Comparison of ENCODE assay signal across 8 cellular contexts in genomic region chr2:85353876-85354285, GRCh38. TPM values are rescaled to one million over a fixed set of nuclear protein-coding genes. Genes with fewer than 3 reads are reported as not detected.
DNase-seq lines count a peak whose midpoint lies in the region; ATAC-seq, FAIRE-seq and TF ChIP-seq lines count a peak whose summit lies in the region.

No MANE protein-coding gene starts in this region.

- FAIRE-seq in astrocyte (lab: Jason Lieb, UNC) = no peak
- FAIRE-seq in frontal cortex (lab: Jason Lieb, UNC) = no peak

- H3K4me1 Mint-ChIP-seq in astrocyte (ENCODE audit: low read depth, unreplicated experiment) = peaks cover 11% of the 10 kb centered on the region

- peak overlapping the region; percentile 68 to 93 (median 81) for H3K4me3 ChIP-seq in BLaER1 treated with 17β-estradiol and CSF1 and Interleukin-3, amounts not matched to agents 10 nM and 100 nM
- H3K4me3 ChIP-seq in astrocyte (ENCODE audit: insufficient read depth, low read depth, low read length) (peak overlapping the region; percentile 97), iPS DF 6.9 (ENCODE audit: low read length) (peak overlapping the region; percentile 54; the same call in 1 of the 2 replicates), skeletal muscle cell (ENCODE audit: low read depth, low read length) (peak overlapping the region; percentile 74)

- TF ChIP-seq CTCF in astrocyte (IDR thresholded peaks at IDR 0.05; ENCODE audit: insufficient read depth, low read depth, low read length) = no peak

- H3K9me3 ChIP-seq in BLaER1 treated with 17β-estradiol and CSF1 and Interleukin-3, amounts not matched to agents 10 nM and 100 nM (replicated peaks in 1 of 11) = no peaks in the 10 kb centered on the region
- H3K9me3 ChIP-seq in astrocyte (ENCODE audit: insufficient read depth, low read depth, low read length) = no peaks in the 10 kb centered on the region
- H3K9me3 ChIP-seq in iPS DF 6.9 (ENCODE audit: control insufficient read depth, insufficient read depth, low read length) = no peaks in the 10 kb centered on the region

- ATAC-seq in GM21526 (IDR thresholded peaks at IDR 0.05; ENCODE audit: low FRiP score, unreplicated experiment) = peak; percentile 3

- no peaks in the 10 kb centered on the region for H3K27me3 ChIP-seq in BLaER1 treated with 17β-estradiol and CSF1 and Interleukin-3, amounts not matched to agents 10 nM and 100 nM
- H3K27me3 ChIP-seq in astrocyte (ENCODE audit: insufficient read depth, low read length) (no peaks in the 10 kb centered on the region), iPS DF 6.9 (ENCODE audit: control insufficient read depth, insufficient read depth, low read length) (no peaks in the 10 kb centered on the region)

- peak overlapping the region; percentile 85 to 98 (median 93) for H3K4me2 ChIP-seq in BLaER1 treated with 17β-estradiol and CSF1 and Interleukin-3, amounts not matched to agents 10 nM and 100 nM
- H3K4me2 ChIP-seq in astrocyte (ENCODE audit: low read length) = peak overlapping the region; percentile 98

- peaks cover 37% of the 10 kb centered on the region for H3K79me2 ChIP-seq in astrocyte (ENCODE audit: insufficient read depth, low read length)

- peak overlapping the region; percentile 85 to 97 (median 91) for H3K9ac ChIP-seq in BLaER1 treated with 17β-estradiol and CSF1 and Interleukin-3, amounts not matched to agents 10 nM and 100 nM
- H3K9ac ChIP-seq in astrocyte (ENCODE audit: low read length) = peak overlapping the region; percentile 97

- no CpG with 5 or more reads among the region's 16 CpGs for WGBS in iPS DF 6.9 (ENCODE audit: insufficient coverage, insufficient read length)

- H4K20me1 ChIP-seq in BLaER1 treated with 17β-estradiol and CSF1 and Interleukin-3, amounts not matched to agents 10 nM and 100 nM = no peaks in the 10 kb centered on the region; a peak in 2 of 22 replicates
- H4K20me1 ChIP-seq in astrocyte (ENCODE audit: insufficient read depth, low read length) = peaks cover 16% of the 10 kb centered on the region

- DNase-seq in MV-4-11 (lab: John Stamatoyannopoulos, UW) (peak; percentile 18), astrocyte (ENCODE audit: low read depth) (peak; percentile 7), iPS DF 6.9 (ENCODE audit: low read depth, low spot score) (no peak), skeletal muscle cell (ENCODE audit: low read depth) (no peak), NCI-H1048 (lab: John Stamatoyannopoulos, UW) (no peak), frontal cortex (ENCODE audit: low spot score in 2 of 2) (no peak)

- H3K27ac ChIP-seq in BLaER1 treated with 17β-estradiol and CSF1 and Interleukin-3, amounts not matched to agents 10 nM and 100 nM = peak overlapping the region; percentile 7 to 94 (median 86); a peak in 21 of 22 replicates
- peak overlapping the region; percentile 49 for H3K27ac ChIP-seq in astrocyte (ENCODE audit: low read depth, low read length)
- H3K27ac ChIP-seq in iPS DF 6.9 (ENCODE audit: low read length) = no peak overlapping the region

- peaks cover 21% of the 10 kb centered on the region for H3K36me3 Mint-ChIP-seq in astrocyte (ENCODE audit: low read depth, unreplicated experiment)

- peak overlapping the region; percentile 69 for H2AFZ ChIP-seq in astrocyte (ENCODE audit: low read depth, low read length)

- H3K4me3 Mint-ChIP-seq in astrocyte (ENCODE audit: unreplicated experiment) = peak overlapping the region; percentile 99

- H3K4me1 ChIP-seq in BLaER1 treated with 17β-estradiol and CSF1 and Interleukin-3, amounts not matched to agents 10 nM and 100 nM = peaks cover 26 to 52% (median 36%) of the 10 kb centered on the region in 10 experiments
- H3K4me1 ChIP-seq in astrocyte (ENCODE audit: insufficient read depth, low read length) (peaks cover 9% of the 10 kb centered on the region), iPS DF 6.9 (ENCODE audit: control insufficient read depth, insufficient read depth, low read length) (0 out of 2 replicates have a peak, but pooled peaks cover 3% of the 10 kb centered on the region)

- no peaks in the 10 kb centered on the region for H3K9me3 Mint-ChIP-seq in astrocyte (ENCODE audit: unreplicated experiment)

- H3K27ac Mint-ChIP-seq in astrocyte (ENCODE audit: unreplicated experiment) = peak overlapping the region; percentile 77

- H3K36me3 ChIP-seq in BLaER1 treated with 17β-estradiol and CSF1 and Interleukin-3, amounts not matched to agents 10 nM and 100 nM = peaks cover 59 to 65% (median 63%) of the 10 kb centered on the region in 11 experiments
- peaks cover 9% of the 10 kb centered on the region for H3K36me3 ChIP-seq in astrocyte (ENCODE audit: insufficient read depth, low read length)
- H3K36me3 ChIP-seq in iPS DF 6.9 (ENCODE audit: control insufficient read depth, insufficient read depth, low read length) = peaks cover 3% of the 10 kb centered on the region; the same call in 1 of the 2 replicates

- no peaks in the 10 kb centered on the region for H3K27me3 Mint-ChIP-seq in astrocyte (ENCODE audit: low read depth, unreplicated experiment)

RNA-seq across cellular contexts. Expression of gene RETSAT, which starts 0.4 kb away (rescaled TPM):
- 38.2 and 38.5 TPM in 2 replicates for total RNA-seq in astrocyte
- 11.8 TPM for total RNA-seq in frontal cortex

RNA-seq across cellular contexts. Expression of gene ELMOD3, which starts 0.7 kb away (rescaled TPM):
- 11.2 and 11.7 TPM in 2 replicates for total RNA-seq in astrocyte
- 17.1 TPM for total RNA-seq in frontal cortex

RNA-seq across cellular contexts. Expression of gene TGOLN2, which starts 26.1 kb away (rescaled TPM):
- 86.7 and 90.8 TPM in 2 replicates for total RNA-seq in astrocyte
- total RNA-seq in frontal cortex = 30.6 TPM

RNA-seq across cellular contexts. Expression of gene CAPG, which starts 56.3 kb away (rescaled TPM):
- total RNA-seq in astrocyte (59.3 and 68.2 TPM in 2 replicates), frontal cortex (9.0 TPM)

Comparison
In these comparisons a context has a peak if more than half of its experiments do, and no peak if none do; other contexts are left out.
1. DNase-seq: peak in MV-4-11 (single experiment) and astrocyte (single experiment); none in iPS DF 6.9 (single experiment), skeletal muscle cell (single experiment), NCI-H1048 (single experiment) and frontal cortex (0 of 2).
2. Peak in every context shown above with its lines, with median percentiles within 50 percentile points of each other: H3K4me3 ChIP-seq.